15 cellular contexts compared by ENCODE assay signal in the genomic region with DNA sequence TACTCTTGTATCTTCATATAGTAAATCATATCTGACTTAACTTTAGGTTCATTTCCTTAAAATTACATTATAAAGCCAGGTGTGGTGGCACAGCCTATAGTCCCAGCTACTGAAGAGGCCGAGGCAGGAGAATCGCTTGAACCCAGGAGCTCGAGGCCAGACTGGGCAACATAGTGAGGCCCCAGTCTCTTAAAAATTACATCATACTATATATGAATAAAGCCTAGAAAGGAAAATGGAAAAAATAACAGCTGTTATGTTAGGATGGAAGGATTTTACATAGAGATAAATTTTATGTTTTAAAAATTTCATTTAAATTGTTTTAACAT. TPM values are rescaled to one million over a fixed set of nuclear protein-coding genes. Genes with fewer than 3 reads are reported as not detected.
DNase-seq lines count a peak whose midpoint lies in the region; ATAC-seq and TF ChIP-seq lines count a peak whose summit lies in the region.
"Had no signal": no experiment of that assay in that cellular context is flagged by ENCODE, and none has a peak within 500 bp of the region (broad histone marks: within the 10 kb centered on the region; RNA-seq: fewer than 3 reads in every experiment).

No MANE protein-coding gene starts in this region.

- no peak for TF ChIP-seq CTCF in activated CD8-positive, alpha-beta T cell treated with anti-CD3 and anti-CD28 coated beads for 36 hours (IDR thresholded peaks at IDR 0.05)
- no peak for TF ChIP-seq CTCF in foreskin fibroblast (IDR thresholded peaks at IDR 0.05; ENCODE audit: low read depth, low read length)

- H3K9me3 Mint-ChIP-seq in activated CD8-positive, alpha-beta T cell treated with anti-CD3 and anti-CD28 coated beads for 36 hours = no peaks in the 10 kb centered on the region
- no peaks in the 10 kb centered on the region for H3K9me3 Mint-ChIP-seq in activated CD8-positive, alpha-beta T cell treated with anti-CD3 and anti-CD28 coated beads, Interleukin-2, amount 10 ng/mL, durations not matched to agents 7 days and 5 days (ENCODE audit: insufficient read depth)
- H3K9me3 Mint-ChIP-seq in stimulated activated naive CD8-positive, alpha-beta T cell treated with anti-CD3 and anti-CD28 coated beads, Interleukin-15, Interleukin-2, amounts not matched to agents 100 ng/mL and 50 ng/mL, for 24 hours = no peaks in the 10 kb centered on the region
- no peaks in the 10 kb centered on the region for H3K9me3 Mint-ChIP-seq in stimulated activated naive CD8-positive, alpha-beta T cell treated with anti-CD3 and anti-CD28 coated beads, Interleukin-15, amount 100 ng/mL, for 72 hours
- no peaks in the 10 kb centered on the region for H3K9me3 Mint-ChIP-seq in naive B cell
- H3K9me3 Mint-ChIP-seq: GM23338 had no signal

- H3K27ac Mint-ChIP-seq in activated CD8-positive, alpha-beta T cell treated with anti-CD3 and anti-CD28 coated beads for 36 hours = peak overlapping the region; percentile 25
- H3K27ac Mint-ChIP-seq in activated CD8-positive, alpha-beta T cell treated with anti-CD3 and anti-CD28 coated beads, Interleukin-2, amount 10 ng/mL, durations not matched to agents 7 days and 5 days = no peak overlapping the region
- H3K27ac Mint-ChIP-seq in stimulated activated naive CD8-positive, alpha-beta T cell treated with anti-CD3 and anti-CD28 coated beads, Interleukin-15, Interleukin-2, amounts not matched to agents 100 ng/mL and 50 ng/mL, for 24 hours = peak overlapping the region; percentile 21
- no peak overlapping the region for H3K27ac Mint-ChIP-seq in stimulated activated naive CD8-positive, alpha-beta T cell treated with anti-CD3 and anti-CD28 coated beads, Interleukin-15, amount 100 ng/mL, for 72 hours
- peak overlapping the region in 4 of 6 donors; percentile 60 to 78 (median 66) for H3K27ac Mint-ChIP-seq in naive B cell
- H3K27ac Mint-ChIP-seq: GM23338 had no signal

- intact Hi-C loops in activated CD8-positive, alpha-beta T cell treated with anti-CD3 and anti-CD28 coated beads for 36 hours (cut with micrococcal nuclease) = loop anchor here (10.0 kb wide), 1 partner anchor 151 kb away; no protein-coding TSS in a partner anchor

- peaks cover 43% of the 10 kb centered on the region for H3K36me3 Mint-ChIP-seq in activated CD8-positive, alpha-beta T cell treated with anti-CD3 and anti-CD28 coated beads for 36 hours (ENCODE audit: low read depth)
- peaks cover 55% of the 10 kb centered on the region for H3K36me3 Mint-ChIP-seq in activated CD8-positive, alpha-beta T cell treated with anti-CD3 and anti-CD28 coated beads, Interleukin-2, amount 10 ng/mL, durations not matched to agents 7 days and 5 days (ENCODE audit: low read depth)
- H3K36me3 Mint-ChIP-seq in stimulated activated naive CD8-positive, alpha-beta T cell treated with anti-CD3 and anti-CD28 coated beads, Interleukin-15, Interleukin-2, amounts not matched to agents 100 ng/mL and 50 ng/mL, for 24 hours (ENCODE audit: low read depth) = peaks cover 62% of the 10 kb centered on the region
- H3K36me3 Mint-ChIP-seq in naive B cell = peaks cover 5 to 8% of the 10 kb centered on the region in 2 donors

- H3K4me1 Mint-ChIP-seq in activated CD8-positive, alpha-beta T cell treated with anti-CD3 and anti-CD28 coated beads for 36 hours (ENCODE audit: low read depth) = peaks cover 47% of the 10 kb centered on the region
- H3K4me1 Mint-ChIP-seq in activated CD8-positive, alpha-beta T cell treated with anti-CD3 and anti-CD28 coated beads, Interleukin-2, amount 10 ng/mL, durations not matched to agents 7 days and 5 days (ENCODE audit: low read depth) = peaks cover 42% of the 10 kb centered on the region
- H3K4me1 Mint-ChIP-seq in stimulated activated naive CD8-positive, alpha-beta T cell treated with anti-CD3 and anti-CD28 coated beads, Interleukin-15, Interleukin-2, amounts not matched to agents 100 ng/mL and 50 ng/mL, for 24 hours (ENCODE audit: low read depth) = peaks cover 63% of the 10 kb centered on the region
- H3K4me1 Mint-ChIP-seq in stimulated activated naive CD8-positive, alpha-beta T cell treated with anti-CD3 and anti-CD28 coated beads, Interleukin-15, amount 100 ng/mL, for 72 hours = peaks cover 31% of the 10 kb centered on the region
- peaks cover 24 to 57% (median 40%) of the 10 kb centered on the region in 3 donors for H3K4me1 Mint-ChIP-seq in naive B cell

- DNase-seq in activated CD8-positive, alpha-beta T cell treated with anti-CD3 and anti-CD28 coated beads for 36 hours = no peak
- DNase-seq in activated CD8-positive, alpha-beta T cell treated with anti-CD3 and anti-CD28 coated beads, Interleukin-2, amount 10 ng/mL, durations not matched to agents 7 days and 5 days = no peak
- no peak for DNase-seq in stimulated activated naive CD8-positive, alpha-beta T cell treated with anti-CD3 and anti-CD28 coated beads, Interleukin-15, amount 100 ng/mL, for 72 hours
- DNase-seq in naive B cell = no peak
- DNase-seq in cerebellar cortex (ENCODE audit: low spot score) = no peak
- no peak for DNase-seq in foreskin fibroblast
- DNase-seq: AML-193, Calu3, DMS 273 treated with DMSO at 0.1 percent for 48 hours, H7 had no signal

- H3K4me3 ChIP-seq in foreskin fibroblast (ENCODE audit: low read depth in 1 of 2, low read length in 2 of 2) = no peak overlapping the region
- H3K4me3 ChIP-seq: BLaER1, GM12878, GM23338 had no signal

- POLR2A ChIA-PET in activated CD8-positive, alpha-beta T cell treated with anti-CD3 and anti-CD28 coated beads for 36 hours (lab: Charles Lee) = no interaction called here
- POLR2A ChIA-PET in activated CD8-positive, alpha-beta T cell treated with anti-CD3 and anti-CD28 coated beads, Interleukin-2, amount 10 ng/mL, durations not matched to agents 7 days and 5 days (lab: Charles Lee) = interaction anchor here (0.7 kb wide), 1 partner anchor 14 kb away, joined by 7 read pairs; no protein-coding TSS in a partner anchor

- no peak overlapping the region for H3K4me3 Mint-ChIP-seq in activated CD8-positive, alpha-beta T cell treated with anti-CD3 and anti-CD28 coated beads for 36 hours
- H3K4me3 Mint-ChIP-seq in activated CD8-positive, alpha-beta T cell treated with anti-CD3 and anti-CD28 coated beads, Interleukin-2, amount 10 ng/mL, durations not matched to agents 7 days and 5 days = no peak overlapping the region
- H3K4me3 Mint-ChIP-seq in stimulated activated naive CD8-positive, alpha-beta T cell treated with anti-CD3 and anti-CD28 coated beads, Interleukin-15, Interleukin-2, amounts not matched to agents 100 ng/mL and 50 ng/mL, for 24 hours = no peak overlapping the region
- no peak overlapping the region for H3K4me3 Mint-ChIP-seq in stimulated activated naive CD8-positive, alpha-beta T cell treated with anti-CD3 and anti-CD28 coated beads, Interleukin-15, amount 100 ng/mL, for 72 hours
- peak overlapping the region in 1 of 8 donors; percentile 45 for H3K4me3 Mint-ChIP-seq in naive B cell
- H3K4me3 Mint-ChIP-seq: GM23338 had no signal

- CTCF ChIA-PET in activated CD8-positive, alpha-beta T cell treated with anti-CD3 and anti-CD28 coated beads for 36 hours (lab: Charles Lee) = no interaction called here
- CTCF ChIA-PET in activated CD8-positive, alpha-beta T cell treated with anti-CD3 and anti-CD28 coated beads, Interleukin-2, amount 10 ng/mL, durations not matched to agents 7 days and 5 days (lab: Charles Lee) = no interaction called here

- H3K27me3 Mint-ChIP-seq in activated CD8-positive, alpha-beta T cell treated with anti-CD3 and anti-CD28 coated beads for 36 hours = no peaks in the 10 kb centered on the region
- H3K27me3 Mint-ChIP-seq in activated CD8-positive, alpha-beta T cell treated with anti-CD3 and anti-CD28 coated beads, Interleukin-2, amount 10 ng/mL, durations not matched to agents 7 days and 5 days (ENCODE audit: low read depth) = no peaks in the 10 kb centered on the region
- H3K27me3 Mint-ChIP-seq in stimulated activated naive CD8-positive, alpha-beta T cell treated with anti-CD3 and anti-CD28 coated beads, Interleukin-15, Interleukin-2, amounts not matched to agents 100 ng/mL and 50 ng/mL, for 24 hours = no peaks in the 10 kb centered on the region
- H3K27me3 Mint-ChIP-seq in stimulated activated naive CD8-positive, alpha-beta T cell treated with anti-CD3 and anti-CD28 coated beads, Interleukin-15, amount 100 ng/mL, for 72 hours = no peaks in the 10 kb centered on the region
- no peaks in the 10 kb centered on the region for H3K27me3 Mint-ChIP-seq in naive B cell

- no peak for ATAC-seq in activated CD8-positive, alpha-beta T cell treated with anti-CD3 and anti-CD28 coated beads for 36 hours
- no peak for ATAC-seq in activated CD8-positive, alpha-beta T cell treated with anti-CD3 and anti-CD28 coated beads, Interleukin-2, amount 10 ng/mL, durations not matched to agents 7 days and 5 days
- ATAC-seq in stimulated activated naive CD8-positive, alpha-beta T cell treated with anti-CD3 and anti-CD28 coated beads, Interleukin-15, amount 100 ng/mL, for 72 hours = no peak
- ATAC-seq in naive B cell (ENCODE audit: low read depth in 2 of 2) (no peak), GM18870 (IDR thresholded peaks at IDR 0.05; ENCODE audit: unreplicated experiment) (no peak)
- ATAC-seq: GM12878, GM23338 had no signal

RNA-seq across cellular contexts. Expression of a gene that starts 4.2 kb away (rescaled TPM):
- total RNA-seq in activated CD8-positive, alpha-beta T cell treated with anti-CD3 and anti-CD28 coated beads for 36 hours = 10 to 100 TPM; 78.9 to 82.2 TPM
- 100 to 1,000 TPM in 1 of 2 experiments, 10 to 100 TPM in 1; 90.6 to 105 TPM for total RNA-seq in activated CD8-positive, alpha-beta T cell treated with anti-CD3 and anti-CD28 coated beads, Interleukin-2, amount 10 ng/mL, durations not matched to agents 7 days and 5 days
- polyA plus RNA-seq in naive B cell (ENCODE audit: low read depth in 6 of 6) = 10 to 100 TPM; 14.5 to 42.7 (median 35.0) TPM

Comparison
In these comparisons a context has a peak if more than half of its experiments do, and no peak if none do; other contexts are left out.
1. H3K27ac Mint-ChIP-seq: peak in activated CD8-positive, alpha-beta T cell treated with anti-CD3 and anti-CD28 coated beads for 36 hours (single experiment), stimulated activated naive CD8-positive, alpha-beta T cell treated with anti-CD3 and anti-CD28 coated beads, Interleukin-15, Interleukin-2, amounts not matched to agents 100 ng/mL and 50 ng/mL, for 24 hours (single experiment) and naive B cell (4 of 6); none in activated CD8-positive, alpha-beta T cell treated with anti-CD3 and anti-CD28 coated beads, Interleukin-2, amount 10 ng/mL, durations not matched to agents 7 days and 5 days (single experiment) and stimulated activated naive CD8-positive, alpha-beta T cell treated with anti-CD3 and anti-CD28 coated beads, Interleukin-15, amount 100 ng/mL, for 72 hours (0 of 2).